In the genomic region with DNA sequence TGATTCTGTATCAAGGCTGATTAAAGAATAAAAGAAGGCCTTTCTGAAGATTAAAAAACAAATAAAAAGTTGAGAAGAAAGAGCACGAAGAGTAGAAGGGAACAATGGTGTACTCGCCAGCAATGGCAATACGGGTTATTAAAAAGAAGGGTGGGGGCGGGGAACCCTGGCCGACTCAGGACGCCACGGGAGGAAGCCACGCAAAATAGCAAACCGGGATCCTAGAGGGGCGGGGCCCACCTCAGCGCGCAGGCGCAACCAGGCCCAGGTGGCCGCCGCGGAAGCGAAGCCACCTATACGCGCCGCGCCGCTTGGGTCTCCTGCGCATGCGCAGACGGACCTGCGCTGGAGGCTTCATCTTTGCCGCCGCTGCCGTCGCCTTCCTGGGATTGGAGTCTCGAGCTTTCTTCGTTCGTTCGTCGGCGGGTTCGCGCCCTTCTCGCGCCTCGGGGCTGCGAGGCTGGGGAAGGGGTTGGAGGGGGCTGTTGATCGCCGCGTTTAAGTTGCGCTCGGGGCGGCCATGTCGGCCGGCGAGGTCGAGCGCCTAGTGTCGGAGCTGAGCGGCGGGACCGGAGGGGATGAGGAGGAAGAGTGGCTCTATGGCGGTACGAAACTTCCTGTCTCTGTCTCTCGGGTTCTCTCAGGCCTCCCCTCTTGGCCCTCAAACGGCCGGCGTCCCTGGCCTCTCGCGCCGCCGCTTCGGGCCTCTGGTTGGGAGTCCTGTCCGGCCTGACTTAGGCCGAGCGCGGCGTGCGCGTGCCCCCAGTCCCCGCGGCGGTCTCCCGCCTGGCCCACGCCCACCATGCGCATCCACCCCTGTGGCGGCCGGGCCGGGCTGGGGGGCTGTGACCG, we compare ENCODE assay signal across 8 cellular contexts. TPM values are rescaled to one million over a fixed set of nuclear protein-coding genes. Genes with fewer than 3 reads are reported as not detected.
DNase-seq lines count a peak whose midpoint lies in the region; ATAC-seq, FAIRE-seq and TF ChIP-seq lines count a peak whose summit lies in the region.

A gene with protein sequence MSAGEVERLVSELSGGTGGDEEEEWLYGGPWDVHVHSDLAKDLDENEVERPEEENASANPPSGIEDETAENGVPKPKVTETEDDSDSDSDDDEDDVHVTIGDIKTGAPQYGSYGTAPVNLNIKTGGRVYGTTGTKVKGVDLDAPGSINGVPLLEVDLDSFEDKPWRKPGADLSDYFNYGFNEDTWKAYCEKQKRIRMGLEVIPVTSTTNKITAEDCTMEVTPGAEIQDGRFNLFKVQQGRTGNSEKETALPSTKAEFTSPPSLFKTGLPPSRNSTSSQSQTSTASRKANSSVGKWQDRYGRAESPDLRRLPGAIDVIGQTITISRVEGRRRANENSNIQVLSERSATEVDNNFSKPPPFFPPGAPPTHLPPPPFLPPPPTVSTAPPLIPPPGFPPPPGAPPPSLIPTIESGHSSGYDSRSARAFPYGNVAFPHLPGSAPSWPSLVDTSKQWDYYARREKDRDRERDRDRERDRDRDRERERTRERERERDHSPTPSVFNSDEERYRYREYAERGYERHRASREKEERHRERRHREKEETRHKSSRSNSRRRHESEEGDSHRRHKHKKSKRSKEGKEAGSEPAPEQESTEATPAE (plus strand): TSS at position 323 of the 852 bp plus-strand sequence. CDS start 198 bp downstream, at position 521.

- peaks cover 0 to 11% of the 10 kb centered on the region in 2 experiments for H3K36me3 ChIP-seq in keratinocyte (ENCODE audit: control insufficient read depth in 2 of 2, extremely low read depth in 1 of 2, insufficient read depth in 2 of 2, low read length in 2 of 2)

- DNase-seq in AG09319 (ENCODE audit: extremely low read depth, low read depth) (peak; percentile 82), NCI-H446 (lab: John Stamatoyannopoulos, UW) (peak; percentile 80 to 97), cerebellum (ENCODE audit: low spot score) (peak; percentile 93), keratinocyte (ENCODE audit: low read depth, low spot score) (peak; percentile 73)
- DNase-seq in activated CD4-positive, alpha-beta T cell treated with anti-CD3 and anti-CD28 coated beads for 1 hour = peak; percentile 93
- DNase-seq in stimulated activated CD4-positive, alpha-beta T cell treated with anti-CD3 and anti-CD28 coated beads, Interleukin-15, amount 100 ng/mL, for 1 hour (ENCODE audit: low read depth in 1 of 2, low spot score in 1 of 2) = peak; percentile 93 to 96

- peak within 1 kb of the TSS; percentile 74 to 99 (median 84) for H3K4me3 ChIP-seq in keratinocyte (ENCODE audit: control insufficient read depth in 2 of 3, extremely low read depth in 1 of 3, insufficient read depth in 2 of 3, low read depth in 1 of 3, low read length in 3 of 3)

- H3K4me2 ChIP-seq in keratinocyte (ENCODE audit: control insufficient read depth, extremely low read depth, insufficient read depth, low read depth, low read length) = peak within 1 kb of the TSS; percentile 98

- no peaks in the 10 kb centered on the region for H3K9me1 ChIP-seq in keratinocyte (ENCODE audit: control insufficient read depth, extremely low read depth, insufficient read depth, low read length)

- H3K4me1 ChIP-seq in keratinocyte (ENCODE audit: control insufficient read depth, extremely low read depth, insufficient read depth, low read length) = peaks cover 13% of the 10 kb centered on the region

- peak within 1 kb of the TSS; percentile 95 for H2AFZ ChIP-seq in keratinocyte (ENCODE audit: control insufficient read depth, low read length)

- TF ChIP-seq CTCF in AG09319 (IDR thresholded peaks at IDR 0.05; ENCODE audit: low read depth, low read length) (no peak), keratinocyte (optimal IDR thresholded peaks at IDR 0.05 in 1 of 3, IDR thresholded peaks at IDR 0.05 in 1 of 3, conservative IDR thresholded peaks at IDR 0.05 in 1 of 3; ENCODE audit: extremely low read depth in 1 of 3, insufficient read depth in 2 of 3, low read length in 3 of 3) (no peak)

- FAIRE-seq in keratinocyte (lab: Jason Lieb, UNC) = peak; percentile 84

- dilution Hi-C loops in keratinocyte (cut with MboI; ENCODE audit: extremely low pct_ligation_motif_present, low sequenced_read_pairs) = no loop called here

- no peaks in the 10 kb centered on the region for H3K9me3 ChIP-seq in keratinocyte (ENCODE audit: control insufficient read depth, low read depth, low read length)

- peaks cover 49% of the 10 kb centered on the region for H3K79me2 ChIP-seq in keratinocyte (ENCODE audit: control insufficient read depth, insufficient read depth, low read length)

- ATAC-seq in GM19025 (IDR thresholded peaks at IDR 0.05; ENCODE audit: low read depth, unreplicated experiment) = peak; percentile 86
- peak; percentile 89 for ATAC-seq in HG03342 (IDR thresholded peaks at IDR 0.05; ENCODE audit: unreplicated experiment)

- peak within 1 kb of the TSS; percentile 82 for H3K27ac ChIP-seq in keratinocyte (ENCODE audit: control insufficient read depth, insufficient read depth, low read length)

- no peaks in the 10 kb centered on the region for H4K20me1 ChIP-seq in keratinocyte (ENCODE audit: control insufficient read depth, extremely low read depth, insufficient read depth, low read length)

- H3K27me3 ChIP-seq in keratinocyte (ENCODE audit: control insufficient read depth, extremely low read depth, insufficient read depth, low read length) = no peaks in the 10 kb centered on the region

- H3K9ac ChIP-seq in keratinocyte (ENCODE audit: control insufficient read depth, extremely low read depth, insufficient read depth, low read length) = peak within 1 kb of the TSS; percentile 91

RNA-seq across cellular contexts. Expression of the gene that starts here (rescaled TPM):
- total RNA-seq in cerebellum = 95.3 TPM
- polyA plus RNA-seq in keratinocyte = 22.7 to 36.7 TPM (median 23.9 TPM) in 3 replicates
- 94.6 TPM for polyA plus RNA-seq in keratinocyte (2011; ENCODE audit: low read depth)
- polyA plus RNA-seq in keratinocyte (2011; cell fraction: cytosol; rRNA removed) = 21.7 and 26.1 TPM in 2 replicates
- 46.7 and 62.5 TPM in 2 replicates for polyA plus RNA-seq in keratinocyte (2011; cell fraction: nucleus; rRNA removed)
- polyA plus RNA-seq in keratinocyte (2012; ENCODE audit: low replicate concordance) = 40.5 and 45.2 TPM in 2 replicates
- 20.2 to 32.1 TPM (median 26.2 TPM) in 3 replicates for polyA minus RNA-seq in keratinocyte
- 16.7 TPM for polyA minus RNA-seq in keratinocyte (2011; cell fraction: cytosol; rRNA and poly(A)+ RNA removed)
- polyA minus RNA-seq in keratinocyte (2011; cell fraction: nucleus; rRNA and poly(A)+ RNA removed) = 27.8 and 38.7 TPM in 2 replicates

Comparison
In these comparisons a context has a peak if more than half of its experiments do, and no peak if none do; other contexts are left out.
1. Peak in every context shown above with its lines: DNase-seq, ATAC-seq, H3K4me3 ChIP-seq and H3K27ac ChIP-seq.